Comparison of ENCODE assay signal across 8 cellular contexts in the genomic region with DNA sequence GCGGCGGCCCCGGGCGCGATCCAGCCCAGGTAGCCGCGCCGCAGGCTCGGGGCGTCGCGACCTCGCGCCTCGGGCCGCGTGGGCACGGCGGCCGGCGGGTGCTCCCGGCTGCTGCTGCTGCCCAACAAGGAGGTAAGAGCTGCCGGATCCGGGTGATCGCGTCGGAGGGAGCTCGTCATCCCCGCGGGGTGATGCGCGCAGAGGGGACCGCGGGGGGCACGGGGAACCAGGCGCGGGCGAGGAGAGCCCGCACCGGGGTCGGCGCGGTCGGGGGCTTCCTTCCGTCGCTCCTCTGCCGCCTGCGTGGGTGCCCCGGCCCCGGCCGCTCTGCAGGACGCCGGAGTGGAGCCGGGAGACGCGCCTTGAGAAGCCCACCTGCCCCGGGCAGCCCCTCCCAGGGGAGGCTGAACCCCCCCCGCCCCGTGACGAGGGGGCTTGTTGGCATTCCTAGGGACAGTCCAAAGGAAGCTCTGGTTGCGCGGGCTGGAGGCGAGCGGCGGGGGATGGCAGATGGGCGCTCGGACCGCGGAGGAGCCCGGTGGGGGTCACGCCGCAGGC.
DNase-seq lines count a peak whose midpoint lies in the region; ATAC-seq and TF ChIP-seq lines count a peak whose summit lies in the region.

No MANE protein-coding gene starts in this region.

- no peak overlapping the region for H3K27ac Mint-ChIP-seq in activated T-cell treated with anti-CD3 and anti-CD28 coated beads, Interleukin-2, amount 50 U/mL, for 24 hours
- no peak overlapping the region for H3K27ac Mint-ChIP-seq in glutamatergic neuron (ENCODE audit: unreplicated experiment)

- H3K4me1 ChIP-seq in rectal smooth muscle tissue (ENCODE audit: control insufficient read depth, insufficient read depth, low read length), result peaks cover 8% of the 10 kb centered on the region

- H3K4me1 Mint-ChIP-seq in activated T-cell treated with anti-CD3 and anti-CD28 coated beads, Interleukin-2, amount 50 U/mL, for 24 hours (ENCODE audit: low read depth), result peaks cover 54% of the 10 kb centered on the region
- H3K4me1 Mint-ChIP-seq in glutamatergic neuron (ENCODE audit: low read depth, unreplicated experiment), result peaks cover 28% of the 10 kb centered on the region

- H3K9me3 Mint-ChIP-seq in activated T-cell treated with anti-CD3 and anti-CD28 coated beads, Interleukin-2, amount 50 U/mL, for 24 hours, result no peaks in the 10 kb centered on the region
- H3K9me3 Mint-ChIP-seq in glutamatergic neuron (ENCODE audit: unreplicated experiment), result peaks cover 13% of the 10 kb centered on the region

- no peak for TF ChIP-seq CTCF in glutamatergic neuron (IDR thresholded peaks at IDR 0.05; ENCODE audit: partially characterized antibody, unreplicated experiment)

- peak overlapping the region; percentile 78 for H3K4me3 Mint-ChIP-seq in activated T-cell treated with anti-CD3 and anti-CD28 coated beads, Interleukin-2, amount 50 U/mL, for 24 hours
- H3K4me3 Mint-ChIP-seq in glutamatergic neuron (ENCODE audit: unreplicated experiment), result no peak overlapping the region

- H3K27me3 Mint-ChIP-seq in activated T-cell treated with anti-CD3 and anti-CD28 coated beads, Interleukin-2, amount 50 U/mL, for 24 hours, result no peaks in the 10 kb centered on the region
- H3K27me3 Mint-ChIP-seq in glutamatergic neuron (ENCODE audit: unreplicated experiment), result peaks cover 12% of the 10 kb centered on the region

- peak; percentile 13 for ATAC-seq in HG03280 (IDR thresholded peaks at IDR 0.05; ENCODE audit: unreplicated experiment)

- peak overlapping the region; percentile 82 for H3K27ac ChIP-seq in rectal smooth muscle tissue (ENCODE audit: low read depth, low read length)

- peak in 2 of 3 experiments; percentile 10 to 23 for DNase-seq in NCI-H1417 (lab: John Stamatoyannopoulos, UW)
- no peak for DNase-seq in NCI-H1417 treated with DMSO at 0.1 percent for 48 hours (lab: John Stamatoyannopoulos, UW)
- DNase-seq in activated T-cell treated with anti-CD3 and anti-CD28 coated beads, Interleukin-2, amount 50 U/mL, for 24 hours, result no peak
- DNase-seq in glutamatergic neuron, result peak; percentile 37
- no peak for DNase-seq in epidermal melanocyte (ENCODE audit: insufficient read length, low spot score)
- no peak for DNase-seq in stimulated activated CD4-positive, alpha-beta T cell treated with anti-CD3 and anti-CD28 coated beads, Interleukin-12 subunit alpha, Interleukin-12 subunit beta, amount 100 ng/mL, for 4 hours

- peak overlapping the region; percentile 27 for H3K9ac ChIP-seq in rectal smooth muscle tissue (ENCODE audit: low read length)

- peak overlapping the region; percentile 83 for H3K4me3 ChIP-seq in rectal smooth muscle tissue (ENCODE audit: low read length)

- H3K36me3 ChIP-seq in rectal smooth muscle tissue (ENCODE audit: control insufficient read depth, insufficient read depth, low read length), result no peaks in the 10 kb centered on the region

- no peaks in the 10 kb centered on the region for H3K27me3 ChIP-seq in rectal smooth muscle tissue (ENCODE audit: control insufficient read depth, insufficient read depth, low read length)

- peaks cover 5% of the 10 kb centered on the region for H3K36me3 Mint-ChIP-seq in activated T-cell treated with anti-CD3 and anti-CD28 coated beads, Interleukin-2, amount 50 U/mL, for 24 hours (ENCODE audit: low read depth)
- H3K36me3 Mint-ChIP-seq in glutamatergic neuron (ENCODE audit: unreplicated experiment), result no peaks in the 10 kb centered on the region

Comparison
In these comparisons a context has a peak if more than half of its experiments do, and no peak if none do; other contexts are left out.
1. DNase-seq: peak in NCI-H1417 (2 of 3) and glutamatergic neuron (single experiment); none in NCI-H1417 treated with DMSO at 0.1 percent for 48 hours (single experiment), activated T-cell treated with anti-CD3 and anti-CD28 coated beads, Interleukin-2, amount 50 U/mL, for 24 hours (single experiment), epidermal melanocyte (single experiment) and stimulated activated CD4-positive, alpha-beta T cell treated with anti-CD3 and anti-CD28 coated beads, Interleukin-12 subunit alpha, Interleukin-12 subunit beta, amount 100 ng/mL, for 4 hours (single experiment).